ENCODE assay signal across 24 cellular contexts in the genomic region with DNA sequence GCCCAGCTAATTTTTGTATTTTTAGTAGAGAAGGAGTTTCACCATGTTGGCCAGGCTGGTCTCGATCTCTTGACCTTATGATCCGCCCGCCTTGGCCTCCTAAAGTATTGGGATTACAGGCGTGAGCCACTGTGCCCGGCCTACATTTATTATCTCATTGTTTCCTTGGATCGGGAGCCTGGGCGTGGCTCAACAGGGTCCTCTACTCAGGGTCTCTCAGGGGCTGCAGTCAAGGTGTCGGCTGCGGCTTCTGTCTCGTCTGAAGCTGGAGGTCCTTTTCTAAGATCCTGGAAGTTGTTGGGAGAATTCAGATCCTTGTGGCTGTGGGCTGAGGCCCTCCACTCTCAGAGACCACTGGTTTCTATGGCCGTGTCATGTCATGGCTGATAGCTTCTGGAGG.
"Had no signal": no experiment of that assay in that cellular context is flagged by ENCODE, and none has a peak within 500 bp of the region (broad histone marks: within the 10 kb centered on the region; RNA-seq: fewer than 3 reads in every experiment).

No MANE protein-coding gene starts in this region.

- H3K36me3 ChIP-seq: colonic mucosa, esophagus muscularis mucosa, esophagus squamous epithelium, gastrocnemius medialis, gastroesophageal sphincter, heart left ventricle, heart right ventricle had no signal

- H3K4me3 ChIP-seq: colonic mucosa, coronary artery, dorsolateral prefrontal cortex, esophagus muscularis mucosa, esophagus squamous epithelium, gastrocnemius medialis, gastroesophageal sphincter, heart left ventricle, heart right ventricle had no signal

- H3K27me3 ChIP-seq: colonic mucosa, dorsolateral prefrontal cortex, gastrocnemius medialis had no signal

- H3K4me1 ChIP-seq: colonic mucosa, esophagus muscularis mucosa, esophagus squamous epithelium, foreskin keratinocyte, gastrocnemius medialis, gastroesophageal sphincter, heart right ventricle had no signal

- H3K4me3 Mint-ChIP-seq: dendritic cell treated with granulocyte-macrophage colony-stimulating factor and Interleukin-4, amounts not matched to agents 40 ng/mL and 50 ng/mL, for 4 days; effector memory CD8-positive, alpha-beta T cell; endodermal cell had no signal

- H3K27ac Mint-ChIP-seq: dendritic cell treated with granulocyte-macrophage colony-stimulating factor and Interleukin-4, amounts not matched to agents 40 ng/mL and 50 ng/mL, for 4 days; effector memory CD8-positive, alpha-beta T cell; endodermal cell had no signal

- ATAC-seq: effector memory CD8-positive, alpha-beta T cell; esophagus mucosa; foreskin keratinocyte; gastrocnemius medialis; gastroesophageal sphincter; heart left ventricle; heart right ventricle had no signal

- DNase-seq: colonic mucosa; cortex of kidney; dermis blood vessel endothelial cell; dorsolateral prefrontal cortex; effector CD4-positive, alpha-beta T cell; effector CD8-positive, alpha-beta T cell; effector memory CD4-positive, alpha-beta T cell; effector memory CD8-positive, alpha-beta T cell; endodermal cell; esophagus squamous epithelium; foreskin fibroblast; foreskin keratinocyte; foreskin melanocyte; gastrocnemius medialis; glutamatergic neuron; head of caudate nucleus; heart left ventricle; heart right ventricle had no signal

- H3K9me3 Mint-ChIP-seq: dendritic cell treated with granulocyte-macrophage colony-stimulating factor and Interleukin-4, amounts not matched to agents 40 ng/mL and 50 ng/mL, for 4 days; effector memory CD8-positive, alpha-beta T cell; endodermal cell had no signal

- H3K9me3 ChIP-seq: colonic mucosa, esophagus muscularis mucosa, esophagus squamous epithelium, gastrocnemius medialis, gastroesophageal sphincter, heart left ventricle, heart right ventricle had no signal

- H3K27ac ChIP-seq: colonic mucosa, coronary artery, epithelial cell of prostate, esophagus muscularis mucosa, esophagus squamous epithelium, foreskin keratinocyte, gastrocnemius medialis, gastroesophageal sphincter, heart left ventricle, heart right ventricle had no signal
